Comparison of ENCODE assay signal across 19 cellular contexts in the genomic region with DNA sequence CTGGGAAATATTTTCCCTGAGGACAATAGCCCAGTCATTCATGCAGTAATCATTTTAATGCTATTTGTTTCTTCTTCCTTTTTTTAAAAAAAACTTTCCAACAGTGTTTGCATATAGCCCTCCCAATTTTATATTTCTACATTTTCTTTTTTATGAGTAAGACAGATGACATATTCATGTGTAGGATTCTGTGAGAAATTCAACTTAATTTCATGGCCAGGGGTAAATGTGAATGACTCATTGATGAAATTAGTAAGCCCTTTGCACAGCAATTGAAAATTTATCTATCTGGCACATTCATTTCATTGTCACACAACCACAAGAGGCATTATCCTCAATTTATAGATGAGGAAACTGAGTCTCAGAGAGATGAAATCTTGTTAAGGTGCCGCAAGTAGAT. TPM values are rescaled to one million over a fixed set of nuclear protein-coding genes. Genes with fewer than 3 reads are reported as not detected.
DNase-seq lines count a peak whose midpoint lies in the region; ATAC-seq and TF ChIP-seq lines count a peak whose summit lies in the region.
"Had no signal": no experiment of that assay in that cellular context is flagged by ENCODE, and none has a peak within 500 bp of the region (broad histone marks: within the 10 kb centered on the region; RNA-seq: fewer than 3 reads in every experiment).

No MANE protein-coding gene starts in this region.

- H3K27me3 ChIP-seq in Karpas-422 (ENCODE audit: low read length) (no peaks in the 10 kb centered on the region), osteoblast (ENCODE audit: insufficient read depth, low read length) (no peaks in the 10 kb centered on the region)

- H3K4me1 ChIP-seq in Karpas-422 (ENCODE audit: low read length) = peaks cover 38% of the 10 kb centered on the region
- H3K4me1 ChIP-seq in osteoblast (ENCODE audit: insufficient read depth, low read length) = peaks cover 14% of the 10 kb centered on the region

- H3K27me3 Mint-ChIP-seq in activated T-cell treated with anti-CD3 and anti-CD28 coated beads, Interleukin-2, amount 50 U/mL, for 4 hours (ENCODE audit: low read depth) = no peaks in the 10 kb centered on the region
- no peaks in the 10 kb centered on the region for H3K27me3 Mint-ChIP-seq in activated T-cell treated with anti-CD3 and anti-CD28 coated beads, Interleukin-2, amount 50 U/mL, for 24 hours
- no peaks in the 10 kb centered on the region for H3K27me3 Mint-ChIP-seq in activated T-helper 17 cell treated with anti-CD3 and anti-CD28 coated beads, Interleukin-2, amount 50 U/mL, for 72 hours
- H3K27me3 Mint-ChIP-seq: CD4-positive, alpha-beta T cell had no signal

- H3K79me2 ChIP-seq in Karpas-422 (ENCODE audit: low read length) (no peaks in the 10 kb centered on the region), osteoblast (ENCODE audit: insufficient read depth, low read length) (no peaks in the 10 kb centered on the region)

- H3K9me3 Mint-ChIP-seq in activated T-cell treated with anti-CD3 and anti-CD28 coated beads, Interleukin-2, amount 50 U/mL, for 4 hours = no peaks in the 10 kb centered on the region
- no peaks in the 10 kb centered on the region for H3K9me3 Mint-ChIP-seq in activated T-cell treated with anti-CD3 and anti-CD28 coated beads, Interleukin-2, amount 50 U/mL, for 24 hours
- no peaks in the 10 kb centered on the region for H3K9me3 Mint-ChIP-seq in activated T-helper 17 cell treated with anti-CD3 and anti-CD28 coated beads, Interleukin-2, amount 50 U/mL, for 72 hours
- H3K9me3 Mint-ChIP-seq: CD4-positive, alpha-beta T cell had no signal

- H3K36me3 Mint-ChIP-seq in activated T-cell treated with anti-CD3 and anti-CD28 coated beads, Interleukin-2, amount 50 U/mL, for 4 hours (ENCODE audit: insufficient read depth) = peaks cover 1% of the 10 kb centered on the region
- H3K36me3 Mint-ChIP-seq in activated T-cell treated with anti-CD3 and anti-CD28 coated beads, Interleukin-2, amount 50 U/mL, for 24 hours (ENCODE audit: low read depth) = peaks cover 4% of the 10 kb centered on the region
- no peaks in the 10 kb centered on the region for H3K36me3 Mint-ChIP-seq in activated T-helper 17 cell treated with anti-CD3 and anti-CD28 coated beads, Interleukin-2, amount 50 U/mL, for 72 hours (ENCODE audit: low read depth)

- no peaks in the 10 kb centered on the region for H3K9me3 ChIP-seq in Karpas-422 (ENCODE audit: low read length)
- H3K9me3 ChIP-seq in osteoblast (ENCODE audit: low read depth, low read length) = no peaks in the 10 kb centered on the region

- H4K20me1 ChIP-seq in Karpas-422 (ENCODE audit: insufficient read depth, low read depth, low read length) (no peaks in the 10 kb centered on the region), osteoblast (ENCODE audit: insufficient read depth, low read length) (no peaks in the 10 kb centered on the region)

- ATAC-seq in activated T-cell treated with anti-CD3 and anti-CD28 coated beads, Interleukin-2, amount 50 U/mL, for 4 hours = peak; percentile 52 to 55
- ATAC-seq in activated T-helper 17 cell treated with anti-CD3 and anti-CD28 coated beads, Interleukin-2, amount 50 U/mL, for 72 hours (replicated peaks) = peak; percentile 54
- ATAC-seq in HG03571 (IDR thresholded peaks at IDR 0.05; ENCODE audit: unreplicated experiment) = no peak
- ATAC-seq: SK-N-SH treated with all-trans-retinoic acid at 6 μM for 48 hours had no signal

- H3K27ac ChIP-seq in Karpas-422 (ENCODE audit: low read length) (no peak overlapping the region), osteoblast (ENCODE audit: low read depth, low read length) (no peak overlapping the region)
- H3K27ac ChIP-seq: HL-60, RWPE1 had no signal

- no peak overlapping the region for H3K4me3 ChIP-seq in Karpas-422 (ENCODE audit: low read length)
- no peak overlapping the region for H3K4me3 ChIP-seq in osteoblast (ENCODE audit: insufficient read depth, low read length)

- H3K36me3 ChIP-seq in Karpas-422 (ENCODE audit: insufficient read depth, low read length) (no peaks in the 10 kb centered on the region; the same call in 1 of the 2 replicates), osteoblast (ENCODE audit: insufficient read depth, low read length) (no peaks in the 10 kb centered on the region)

- H3K9me2 ChIP-seq in Karpas-422 (replicated peaks; ENCODE audit: insufficient read depth, low read length) = no peaks in the 10 kb centered on the region

- H3K4me2 ChIP-seq in Karpas-422 (ENCODE audit: low read depth, low read length, poor library complexity, severe bottlenecking) = peak overlapping the region; percentile 38
- no peak overlapping the region for H3K4me2 ChIP-seq in osteoblast (ENCODE audit: insufficient read depth, low read length)

- no peak overlapping the region for H3K4me3 Mint-ChIP-seq in activated T-cell treated with anti-CD3 and anti-CD28 coated beads, Interleukin-2, amount 50 U/mL, for 4 hours
- H3K4me3 Mint-ChIP-seq in activated T-cell treated with anti-CD3 and anti-CD28 coated beads, Interleukin-2, amount 50 U/mL, for 24 hours = no peak overlapping the region
- no peak overlapping the region for H3K4me3 Mint-ChIP-seq in activated T-helper 17 cell treated with anti-CD3 and anti-CD28 coated beads, Interleukin-2, amount 50 U/mL, for 72 hours
- H3K4me3 Mint-ChIP-seq: CD4-positive, alpha-beta T cell had no signal

- no peak for TF ChIP-seq CTCF in osteoblast (IDR thresholded peaks at IDR 0.05; ENCODE audit: extremely low read depth, low read depth, low read length)

- no peak overlapping the region for H3K27ac Mint-ChIP-seq in activated T-cell treated with anti-CD3 and anti-CD28 coated beads, Interleukin-2, amount 50 U/mL, for 24 hours
- H3K27ac Mint-ChIP-seq in activated T-helper 17 cell treated with anti-CD3 and anti-CD28 coated beads, Interleukin-2, amount 50 U/mL, for 72 hours = no peak overlapping the region
- H3K27ac Mint-ChIP-seq: CD4-positive, alpha-beta T cell had no signal

- H2AFZ ChIP-seq in Karpas-422 (ENCODE audit: low read length) = no peak overlapping the region
- no peak overlapping the region for H2AFZ ChIP-seq in osteoblast (ENCODE audit: low read length)

- peaks cover 5% of the 10 kb centered on the region for H3K4me1 Mint-ChIP-seq in activated T-cell treated with anti-CD3 and anti-CD28 coated beads, Interleukin-2, amount 50 U/mL, for 4 hours (ENCODE audit: low read depth)
- peaks cover 11% of the 10 kb centered on the region for H3K4me1 Mint-ChIP-seq in activated T-cell treated with anti-CD3 and anti-CD28 coated beads, Interleukin-2, amount 50 U/mL, for 24 hours (ENCODE audit: low read depth)
- H3K4me1 Mint-ChIP-seq in activated T-helper 17 cell treated with anti-CD3 and anti-CD28 coated beads, Interleukin-2, amount 50 U/mL, for 72 hours = no peaks in the 10 kb centered on the region

- H3K9ac ChIP-seq in Karpas-422 (ENCODE audit: low read length) = no peak overlapping the region

- no peak for DNase-seq in activated T-cell treated with anti-CD3 and anti-CD28 coated beads, Interleukin-2, amount 50 U/mL, for 4 hours
- no peak for DNase-seq in activated T-cell treated with anti-CD3 and anti-CD28 coated beads, Interleukin-2, amount 50 U/mL, for 24 hours
- DNase-seq in Karpas-422 = no peak
- peak; percentile 21 for DNase-seq in osteoblast (ENCODE audit: insufficient read length, low spot score, missing footprints)
- no peak for DNase-seq in germinal center (ENCODE audit: low spot score)
- no peak for DNase-seq in superior temporal gyrus (ENCODE audit: extremely low spot score)
- DNase-seq: CD4-positive, alpha-beta T cell; DMS153; H7; NCI-H1105; NCI-H2081 treated with DMSO at 0.1 percent for 48 hours; NCI-H748 treated with DMSO at 0.1 percent for 48 hours; OCI-M1; SIG-M5 had no signal

RNA-seq across cellular contexts. Expression of a gene that starts 13.7 kb away (rescaled TPM):
- total RNA-seq in activated T-cell treated with anti-CD3 and anti-CD28 coated beads, Interleukin-2, amount 50 U/mL, for 4 hours = 10 to 100 TPM; 18.9 to 22.7 (median 19.5) TPM
- 53.2 and 85.2 TPM in 2 replicates for total RNA-seq in Karpas-422 (2014; rRNA removed; shearing (Covaris generic); ENCODE audit: low replicate concordance)
- 10 to 100 TPM; 21.8 to 33.7 TPM for total RNA-seq in activated T-helper 17 cell treated with anti-CD3 and anti-CD28 coated beads, Interleukin-2, amount 50 U/mL, for 72 hours
- 34.7 and 41.3 TPM in 2 replicates for total RNA-seq in osteoblast

RNA-seq across cellular contexts. Expression of a gene that starts 37.5 kb away (rescaled TPM):
- total RNA-seq in activated T-cell treated with anti-CD3 and anti-CD28 coated beads, Interleukin-2, amount 50 U/mL, for 4 hours = 10 to 100 TPM; 13.7 to 21.9 (median 19.1) TPM
- total RNA-seq in Karpas-422 (2014; rRNA removed; shearing (Covaris generic); ENCODE audit: low replicate concordance) = 222 and 271 TPM in 2 replicates
- total RNA-seq in activated T-helper 17 cell treated with anti-CD3 and anti-CD28 coated beads, Interleukin-2, amount 50 U/mL, for 72 hours = 10 to 100 TPM; 39.7 to 70.3 TPM
- 66.6 and 83.6 TPM in 2 replicates for total RNA-seq in osteoblast
